ENCODE assay signal across 10 cellular contexts in the genomic region with DNA sequence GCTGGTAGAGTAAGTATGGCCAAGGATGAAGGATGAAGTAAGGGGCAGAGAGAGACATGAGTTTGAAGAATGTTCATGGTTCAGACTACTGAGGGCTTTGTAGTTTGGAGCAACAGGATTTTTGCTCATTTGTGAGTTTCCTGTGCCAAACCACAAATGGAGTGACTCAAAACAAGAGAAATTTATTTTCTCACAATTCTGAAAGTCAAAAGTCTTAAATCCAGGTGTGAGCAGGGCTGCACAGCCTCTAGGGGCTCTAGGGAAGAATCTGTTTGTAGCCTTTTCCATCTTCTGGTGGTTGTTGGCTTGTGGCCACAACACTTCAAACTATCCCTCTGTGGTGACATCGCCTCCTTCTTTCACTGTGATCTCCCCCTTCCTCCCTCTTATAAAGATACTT. TPM values are rescaled to one million over a fixed set of nuclear protein-coding genes. Genes with fewer than 3 reads are reported as not detected.
DNase-seq lines count a peak whose midpoint lies in the region; ATAC-seq and TF ChIP-seq lines count a peak whose summit lies in the region.
"Had no signal": no experiment of that assay in that cellular context is flagged by ENCODE, and none has a peak within 500 bp of the region (broad histone marks: within the 10 kb centered on the region; RNA-seq: fewer than 3 reads in every experiment).

No MANE protein-coding gene starts in this region.

- TF ChIP-seq CTCF in CD4-positive, alpha-beta T cell (IDR thresholded peaks at IDR 0.05), result no peak

- H3K9me3 Mint-ChIP-seq in CD4-positive, alpha-beta T cell, result peaks cover 2% of the 10 kb centered on the region
- H3K9me3 Mint-ChIP-seq in activated naive CD4-positive, alpha-beta T cell treated with anti-CD3 and anti-CD28 coated beads, Interleukin-2, amount 50 U/mL, for 72 hours, result peaks cover 0 to 5% of the 10 kb centered on the region in 2 donors

- intact Hi-C loops in CD4-positive, alpha-beta T cell (cut with DNase I, micrococcal nuclease), result no loop called here

- ATAC-seq in CD4-positive, alpha-beta T cell (ENCODE audit: poor library complexity), result peak; percentile 65
- ATAC-seq in GM19351 (IDR thresholded peaks at IDR 0.05; ENCODE audit: unreplicated experiment), result peak; percentile 68
- ATAC-seq in HG03103 (IDR thresholded peaks at IDR 0.05; ENCODE audit: low read depth, unreplicated experiment), result peak; percentile 56
- peak; percentile 73 to 79 for ATAC-seq in activated naive CD4-positive, alpha-beta T cell treated with anti-CD3 and anti-CD28 coated beads, Interleukin-2, amount 50 U/mL, for 72 hours
- no peak for ATAC-seq in GM18519 (IDR thresholded peaks at IDR 0.05; ENCODE audit: low FRiP score, unreplicated experiment)
- ATAC-seq in GM19328 (IDR thresholded peaks at IDR 0.05; ENCODE audit: unreplicated experiment), result no peak

- no peak overlapping the region for H3K4me3 Mint-ChIP-seq in CD4-positive, alpha-beta T cell

- H3K4me3 ChIP-seq in H7 (ENCODE audit: insufficient read depth, low read depth, low read length), result no peak overlapping the region
- H3K4me3 ChIP-seq: Peyer's patch had no signal

- H3K36me3 Mint-ChIP-seq in CD4-positive, alpha-beta T cell (ENCODE audit: low read depth), result no peaks in the 10 kb centered on the region
- H3K36me3 Mint-ChIP-seq in activated naive CD4-positive, alpha-beta T cell treated with anti-CD3 and anti-CD28 coated beads, Interleukin-2, amount 50 U/mL, for 72 hours, result peaks cover 9 to 12% of the 10 kb centered on the region in 2 donors

- peaks cover 13% of the 10 kb centered on the region for H3K4me1 Mint-ChIP-seq in CD4-positive, alpha-beta T cell (ENCODE audit: low read depth)

- no peaks in the 10 kb centered on the region for H3K27me3 Mint-ChIP-seq in CD4-positive, alpha-beta T cell

- no peaks in the 10 kb centered on the region for H3K27me3 ChIP-seq in CD4-positive, alpha-beta T cell (ENCODE audit: control insufficient read depth, insufficient read depth, low read length)
- no peaks in the 10 kb centered on the region; the same call in 1 of the 2 replicates for H3K27me3 ChIP-seq in H7 (ENCODE audit: control insufficient read depth, insufficient read depth, low read length)
- H3K27me3 ChIP-seq: Peyer's patch had no signal

- no peaks in the 10 kb centered on the region for H3K9me3 ChIP-seq in CD4-positive, alpha-beta T cell (ENCODE audit: control insufficient read depth, low read length)
- H3K9me3 ChIP-seq: Peyer's patch had no signal

- no peaks in the 10 kb centered on the region for H3K36me3 ChIP-seq in H7 (replicated peaks; ENCODE audit: control insufficient read depth, insufficient read depth, low read length)
- H3K36me3 ChIP-seq: Peyer's patch had no signal

- H3K27ac ChIP-seq in CD4-positive, alpha-beta T cell (ENCODE audit: low read depth, low read length), result no peak overlapping the region
- H3K27ac ChIP-seq: Peyer's patch had no signal

- POLR2A ChIA-PET in CD4-positive, alpha-beta T cell (lab: Charles Lee), result interaction anchor here (1.0 to 1.1 kb wide), 2 partner anchors 16 to 70 kb away, joined by 3 read pairs; no protein-coding TSS in a partner anchor

- no peak for DNase-seq in CD4-positive, alpha-beta T cell
- DNase-seq in activated naive CD4-positive, alpha-beta T cell treated with anti-CD3 and anti-CD28 coated beads, Interleukin-2, amount 50 U/mL, for 72 hours (ENCODE audit: low spot score in 2 of 2), result peak; percentile 50 to 62
- DNase-seq in cerebellum (ENCODE audit: low spot score) (no peak), H7 (no peak)
- DNase-seq: COR-L47, Peyer's patch had no signal

- no peak overlapping the region for H3K27ac Mint-ChIP-seq in CD4-positive, alpha-beta T cell
- no peak overlapping the region for H3K27ac Mint-ChIP-seq in activated naive CD4-positive, alpha-beta T cell treated with anti-CD3 and anti-CD28 coated beads, Interleukin-2, amount 50 U/mL, for 72 hours

- CTCF ChIA-PET in CD4-positive, alpha-beta T cell (lab: Charles Lee), result interaction anchor here (1.0 kb wide), 1 partner anchor 10 kb away, joined by 3 read pairs; no protein-coding TSS in a partner anchor

RNA-seq across cellular contexts. Expression of gene RHOU, which starts 58.9 kb away (rescaled TPM):
- total RNA-seq in CD4-positive, alpha-beta T cell, result 1 to 10 TPM; 1.2 TPM
- 1 to 10 TPM; 1.1 to 4.3 TPM for total RNA-seq in activated naive CD4-positive, alpha-beta T cell treated with anti-CD3 and anti-CD28 coated beads, Interleukin-2, amount 50 U/mL, for 72 hours
- total RNA-seq in cerebellum, result 34.0 TPM
- total RNA-seq in H7 (2014; rRNA removed; shearing (Covaris generic)), result 11.0 and 17.6 TPM in 2 replicates

Comparison
In these comparisons a context has a peak if more than half of its experiments do, and no peak if none do; other contexts are left out.
1. ATAC-seq: peak in CD4-positive, alpha-beta T cell (single experiment), GM19351 (single experiment), HG03103 (single experiment) and activated naive CD4-positive, alpha-beta T cell treated with anti-CD3 and anti-CD28 coated beads, Interleukin-2, amount 50 U/mL, for 72 hours (2 of 2); none in GM18519 (single experiment) and GM19328 (single experiment).
2. DNase-seq: peak in activated naive CD4-positive, alpha-beta T cell treated with anti-CD3 and anti-CD28 coated beads, Interleukin-2, amount 50 U/mL, for 72 hours (2 of 2); none in CD4-positive, alpha-beta T cell (0 of 10), cerebellum (single experiment) and H7 (single experiment).